In genomic region chr5:116441223-116441622, GRCh38 we compare ENCODE assay signal across 17 cellular contexts.
A peak's percentile ranks its signal among the peaks of the same experiment; 100 is the strongest.
DNase-seq lines count a peak whose midpoint lies in the region.
"Had no signal": no experiment of that assay in that cellular context is flagged by ENCODE, and none has a peak within 500 bp of the region (broad histone marks: within the 10 kb centered on the region; RNA-seq: fewer than 3 reads in every experiment).

No MANE protein-coding gene starts in this region.

- H3K4me3 ChIP-seq in ectodermal cell (ENCODE audit: insufficient read depth, low read depth, low read length): no peak overlapping the region
- H3K4me3 ChIP-seq: body of pancreas, uterus had no signal

- H3K4me1 ChIP-seq in ectodermal cell (ENCODE audit: control insufficient read depth, insufficient read depth, low read length): peaks cover 41% of the 10 kb centered on the region
- H3K4me1 ChIP-seq: uterus had no signal

- peaks cover 8% of the 10 kb centered on the region for H3K36me3 ChIP-seq in ectodermal cell (ENCODE audit: control insufficient read depth, insufficient read depth, low read length)
- H3K36me3 ChIP-seq: uterus had no signal

- DNase-seq in NCI-H2107 treated with DMSO at 0.1 percent for 48 hours (lab: John Stamatoyannopoulos, UW; ENCODE audit: unreplicated experiment) (peak; percentile 46), NCI-H2107 (lab: John Stamatoyannopoulos, UW) (no peak), NCI-H510A treated with DMSO at 0.1 percent for 48 hours (lab: John Stamatoyannopoulos, UW) (peak; percentile 75), superior temporal gyrus (ENCODE audit: extremely low spot score) (peak; percentile 14), dermis blood vessel endothelial cell (no peak), middle frontal gyrus (ENCODE audit: extremely low spot score, low spot score) (no peak), D341Med (ENCODE audit: low spot score) (no peak)
- DNase-seq: activated CD4-positive, CD25-positive, alpha-beta regulatory T cell; activated naive CD4-positive, alpha-beta T cell; body of pancreas; CD4-positive, alpha-beta memory T cell; effector CD4-positive, alpha-beta T cell; GOT3; NCI-H1048; OCI-M1; uterus had no signal

- H3K9me3 ChIP-seq in ectodermal cell (ENCODE audit: control insufficient read depth, low read length): no peaks in the 10 kb centered on the region
- H3K9me3 ChIP-seq: body of pancreas, uterus had no signal

- H3K27ac ChIP-seq in ectodermal cell (ENCODE audit: insufficient read depth, low read depth, low read length, poor library complexity, severe bottlenecking): peak overlapping the region; percentile 11
- H3K27ac ChIP-seq: body of pancreas, uterus had no signal

- peaks cover 6% of the 10 kb centered on the region for H3K27me3 ChIP-seq in ectodermal cell (ENCODE audit: control insufficient read depth, insufficient read depth, low read length, poor library complexity, severe bottlenecking)
- H3K27me3 ChIP-seq: body of pancreas, uterus had no signal

- WGBS in ectodermal cell, 2 experiments: 66 to 73% methylated on average over 2 of the region's 2 CpGs

Comparison
In these comparisons a context has a peak if more than half of its experiments do, and no peak if none do; other contexts are left out.
1. DNase-seq: peak in NCI-H2107 treated with DMSO at 0.1 percent for 48 hours (single experiment), NCI-H510A treated with DMSO at 0.1 percent for 48 hours (single experiment) and superior temporal gyrus (single experiment); none in NCI-H2107 (single experiment), dermis blood vessel endothelial cell (single experiment), middle frontal gyrus (single experiment) and D341Med (single experiment).